Comparison of ENCODE assay signal across 9 cellular contexts in the genomic region with DNA sequence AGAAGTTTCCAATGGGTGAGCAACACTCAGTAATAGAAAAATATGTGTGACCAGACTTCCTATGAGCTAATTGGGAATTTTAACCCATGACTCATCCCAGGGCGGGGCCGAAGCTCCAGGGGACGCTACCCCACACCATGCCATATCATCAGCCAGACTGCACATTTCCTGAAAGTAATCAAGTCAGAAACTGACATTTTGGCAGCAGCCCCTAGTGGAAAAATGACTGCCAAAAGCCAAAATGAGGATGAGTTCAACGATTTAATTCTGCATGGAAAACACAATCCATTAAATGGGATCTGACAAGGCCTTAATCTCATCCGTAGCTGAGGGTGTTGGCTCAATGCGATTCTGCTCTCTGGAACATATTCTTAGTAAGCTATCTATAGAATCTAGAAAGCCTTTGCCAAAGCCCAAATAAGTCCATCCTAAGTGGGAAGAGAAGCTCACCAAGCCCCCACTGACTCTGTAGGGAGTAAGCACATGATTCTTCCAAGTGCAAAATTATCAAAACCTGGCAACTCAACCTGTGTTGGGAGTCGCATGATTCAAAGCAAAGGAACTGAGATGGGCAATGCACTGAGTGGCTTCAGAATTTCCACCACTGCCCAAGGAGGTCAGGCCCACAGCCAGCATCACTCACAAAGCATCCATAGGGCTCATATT.
DNase-seq lines count a peak whose midpoint lies in the region; ATAC-seq and TF ChIP-seq lines count a peak whose summit lies in the region.
"Had no signal": no experiment of that assay in that cellular context is flagged by ENCODE, and none has a peak within 500 bp of the region (broad histone marks: within the 10 kb centered on the region; RNA-seq: fewer than 3 reads in every experiment).

No MANE protein-coding gene starts in this region.

- H3K36me3 ChIP-seq in MG63, result no peaks in the 10 kb centered on the region
- H3K36me3 ChIP-seq in lung (ENCODE audit: control insufficient read depth in 2 of 2, insufficient read depth in 2 of 2, low read length in 2 of 2), result no peaks in the 10 kb centered on the region
- H3K36me3 ChIP-seq: BLaER1 had no signal

- DNase-seq in A172 (ENCODE audit: low spot score) (peak; percentile 100), MG63 (peak; percentile 95), choroid plexus epithelial cell (ENCODE audit: low read depth) (peak; percentile 77), lung (ENCODE audit: low spot score) (peak; percentile 49), KBM-7 (no peak), DMS153 (lab: John Stamatoyannopoulos, UW) (no peak), CD1c-positive myeloid dendritic cell (ENCODE audit: extremely low spot score) (no peak)

- H3K9me3 ChIP-seq in MG63 (no peaks in the 10 kb centered on the region), lung (ENCODE audit: control insufficient read depth in 2 of 2, insufficient read depth in 1 of 2, low read length in 1 of 2) (no peaks in the 10 kb centered on the region)
- H3K9me3 ChIP-seq: BLaER1 had no signal

- H3K4me3 ChIP-seq in MG63 (no peak overlapping the region), choroid plexus epithelial cell (ENCODE audit: low read depth, low read length) (no peak overlapping the region), lung (no peak overlapping the region)
- H3K4me3 ChIP-seq: BLaER1 had no signal

- peaks cover 2 to 16% of the 10 kb centered on the region in 2 donors for H3K4me1 ChIP-seq in lung (ENCODE audit: control insufficient read depth in 2 of 2, insufficient read depth in 2 of 2, low read length in 2 of 2)
- H3K4me1 ChIP-seq: BLaER1 had no signal

- peak; percentile 10 for TF ChIP-seq CTCF in choroid plexus epithelial cell (conservative IDR thresholded peaks at IDR 0.05; ENCODE audit: low read depth, low read length)
- no peak for TF ChIP-seq CTCF in lung (IDR thresholded peaks at IDR 0.05; ENCODE audit: control extremely low read depth, extremely low read depth)

- no peaks in the 10 kb centered on the region for H3K27me3 ChIP-seq in MG63
- no peaks in the 10 kb centered on the region for H3K27me3 ChIP-seq in lung (ENCODE audit: control insufficient read depth, insufficient read depth)
- H3K27me3 ChIP-seq: BLaER1 had no signal

- peak overlapping the region in 1 of 2 donors; percentile 76 for H3K27ac ChIP-seq in lung (ENCODE audit: low read depth in 1 of 2, low read length in 1 of 2)
- H3K27ac ChIP-seq: BLaER1 had no signal

- ATAC-seq in lung (ENCODE audit: insufficient read depth, low FRiP score), result peak; percentile 71
- no peak for ATAC-seq in GM18873 (IDR thresholded peaks at IDR 0.05; ENCODE audit: low FRiP score, unreplicated experiment)

- WGBS in lung, 2 donors, result 53 to 73% methylated on average over 7 of the region's 7 CpGs

- in situ Hi-C loops in KBM-7 (cut with MboI; ENCODE audit: low pct_unique_long_range_greater_than_20kb, low sequenced_read_pairs), result no loop called here

Comparison
In these comparisons a context has a peak if more than half of its experiments do, and no peak if none do; other contexts are left out.
1. DNase-seq: peak in A172 (single experiment), MG63 (single experiment), choroid plexus epithelial cell (single experiment) and lung (single experiment); none in KBM-7 (single experiment), DMS153 (single experiment) and CD1c-positive myeloid dendritic cell (single experiment).